ENCODE assay signal across 23 cellular contexts in the genomic region with DNA sequence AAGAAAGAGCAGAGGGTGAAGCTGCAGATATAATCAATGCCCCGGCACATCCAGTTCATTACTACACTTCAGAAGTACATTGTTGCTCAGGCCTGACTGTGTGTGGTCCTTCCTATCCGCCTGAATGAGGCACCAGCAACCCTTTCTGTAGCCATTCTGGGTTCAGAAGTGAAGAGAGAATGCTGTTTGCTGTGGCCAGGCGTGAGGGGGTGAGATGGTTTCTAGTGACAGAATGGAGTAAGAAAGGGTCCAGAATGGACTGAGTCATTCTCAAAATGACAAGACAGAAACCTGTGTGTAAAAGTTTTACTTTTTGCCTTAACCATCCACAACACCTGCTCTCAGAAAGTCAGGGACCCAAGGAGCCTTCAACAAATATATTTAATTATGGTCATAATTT.
DNase-seq lines count a peak whose midpoint lies in the region; ATAC-seq, FAIRE-seq and TF ChIP-seq lines count a peak whose summit lies in the region.
"Had no signal": no experiment of that assay in that cellular context is flagged by ENCODE, and none has a peak within 500 bp of the region (broad histone marks: within the 10 kb centered on the region; RNA-seq: fewer than 3 reads in every experiment).

No MANE protein-coding gene starts in this region.

- TF ChIP-seq POLR2A in GM12878 (IDR thresholded peaks at IDR 0.05; ENCODE audit: low read depth, low read length) = no peak

- no peak for TF ChIP-seq EP300 in GM12878 (IDR thresholded peaks at IDR 0.05; ENCODE audit: borderline replicate concordance in 1 of 2, control insufficient read depth in 1 of 2, low read depth in 2 of 2, low read length in 2 of 2)

- H3K36me3 ChIP-seq in GM12878 (ENCODE audit: control insufficient read depth in 2 of 2, insufficient read depth in 2 of 2, low read length in 1 of 2) = no peaks in the 10 kb centered on the region
- H3K36me3 ChIP-seq: BLaER1 treated with 17β-estradiol and CSF1 and Interleukin-3, amounts not matched to agents 10 nM and 100 nM; SJSA1 had no signal

- no peak for FAIRE-seq in GM12878 (lab: Jason Lieb, UNC)
- FAIRE-seq: kidney, small intestine, TTC549 had no signal

- no peaks in the 10 kb centered on the region for H3K4me1 ChIP-seq in GM12878 (ENCODE audit: control insufficient read depth, insufficient read depth, low read length)
- H3K4me1 ChIP-seq: BLaER1 treated with 17β-estradiol and CSF1 and Interleukin-3, amounts not matched to agents 10 nM and 100 nM; SJSA1 had no signal

- 16% methylated on average over 3 of the region's 3 CpGs for WGBS in GM12878 (ENCODE audit: insufficient coverage, insufficient replicate concordance, low lambda C conversion rate, missing lambda C conversion rate)

- H2AFZ ChIP-seq in GM12878 (ENCODE audit: control insufficient read depth, low read depth, low read length) = no peak overlapping the region
- H2AFZ ChIP-seq: GM23248 had no signal

- CTCF ChIA-PET in GM12878 (lab: Yijun Ruan, JAX) = interaction anchor here (1.0 to 1.2 kb wide), 3 partner anchors 9 to 597 kb away, joined by 3 to 5 read pairs (median 4); no protein-coding TSS in a partner anchor

- intact Hi-C loops in GM12878 (cut with micrococcal nuclease; ENCODE audit: unreplicated experiment) = no loop called here

- BruUV-seq in GM12878 (replicated peaks; lab: Mats Ljungman, UMichigan) = no TSS peak

- no peaks in the 10 kb centered on the region for H3K79me2 ChIP-seq in GM12878 (ENCODE audit: control insufficient read depth, insufficient read depth, low read length)

- no peaks in the 10 kb centered on the region for H3K27me3 ChIP-seq in GM12878 (replicated peaks in 1 of 2; ENCODE audit: control insufficient read depth in 2 of 2, insufficient read depth in 2 of 2, low read length in 1 of 2)
- H3K27me3 ChIP-seq: BLaER1 treated with 17β-estradiol and CSF1 and Interleukin-3, amounts not matched to agents 10 nM and 100 nM; SJSA1 had no signal

- no peak for TF ChIP-seq RAD21 in GM12878 (IDR thresholded peaks at IDR 0.05; ENCODE audit: insufficient read depth, low read depth, low read length)

- H3K9me3 ChIP-seq in GM12878 (replicated peaks; ENCODE audit: control insufficient read depth, insufficient read depth, low read length) = no peaks in the 10 kb centered on the region
- H3K9me3 ChIP-seq: BLaER1 treated with 17β-estradiol and CSF1 and Interleukin-3, amounts not matched to agents 10 nM and 100 nM; SJSA1 had no signal

- in situ Hi-C loops in GM12878 (cut with MboI) = no loop called here

- no peak for TF ChIP-seq CTCF in GM12878 (IDR thresholded peaks at IDR 0.05 in 2 of 3, conservative IDR thresholded peaks at IDR 0.05 in 1 of 3; ENCODE audit: control insufficient read depth in 2 of 3, extremely low read depth in 1 of 3, insufficient read depth in 1 of 3, low read depth in 3 of 3, low read length in 3 of 3)

- POLR2A ChIA-PET in GM12878 (lab: Charles Lee) = no interaction called here

- no peak overlapping the region for H3K9ac ChIP-seq in GM12878 (ENCODE audit: control insufficient read depth, insufficient read depth, low read length)
- H3K9ac ChIP-seq: BLaER1 treated with 17β-estradiol and CSF1 and Interleukin-3, amounts not matched to agents 10 nM and 100 nM; GM23248 had no signal

- ATAC-seq in GM19351 (IDR thresholded peaks at IDR 0.05; ENCODE audit: unreplicated experiment) = peak; percentile 71
- peak; percentile 69 for ATAC-seq in HG02759 (IDR thresholded peaks at IDR 0.05; ENCODE audit: unreplicated experiment)
- ATAC-seq in HG03095 (IDR thresholded peaks at IDR 0.05; ENCODE audit: unreplicated experiment) = peak; percentile 71
- ATAC-seq in GM12878 = peak; percentile 58
- no peak for ATAC-seq in HG02763 (IDR thresholded peaks at IDR 0.05; ENCODE audit: unreplicated experiment)
- no peak for ATAC-seq in GM18517 (IDR thresholded peaks at IDR 0.05; ENCODE audit: unreplicated experiment)
- ATAC-seq: naive thymus-derived CD8-positive, alpha-beta T cell had no signal

- SMC1A ChIA-PET in GM12878 (lab: Charles Lee; ENCODE audit: uncharacterized antibody, unreplicated experiment) = no interaction called here

- DNase-seq in GM12878 (ENCODE audit: low read depth, low spot score) (no peak), GF-D8 (lab: John Stamatoyannopoulos, UW) (no peak)
- DNase-seq: activated CD4-positive, CD25-positive, alpha-beta regulatory T cell treated with anti-CD3 and anti-CD28 coated beads, Interleukin-2, amount 50 U/mL, for 72 hours; activated gamma-delta T cell treated with Interleukin-2 at 50 U/mL for 16 hours; activated T-cell treated with anti-CD3 and anti-CD28 coated beads, Interleukin-2, amount 50 U/mL, for 24 hours; GM23248; kidney; midbrain; naive thymus-derived CD8-positive, alpha-beta T cell; NCI-H1105 treated with DMSO at 0.1 percent for 48 hours; NCI-H2029; NCI-H526 treated with DMSO at 0.1 percent for 48 hours; small intestine; stimulated activated CD4-positive, alpha-beta T cell treated with anti-CD3 and anti-CD28 coated beads, Interleukin-2, amount 100 ng/mL, for 24 hours; T-helper 1 cell had no signal

- H3K27ac ChIP-seq in GM12878 (ENCODE audit: control insufficient read depth, insufficient read depth) = no peak overlapping the region
- H3K27ac ChIP-seq: BLaER1 treated with 17β-estradiol and CSF1 and Interleukin-3, amounts not matched to agents 10 nM and 100 nM; GM23248; SJSA1 had no signal

- RAD21 ChIA-PET in GM12878 (lab: Charles Lee; ENCODE audit: unreplicated experiment) = interaction anchor here (1.3 kb wide), 1 partner anchor 17 kb away, joined by 3 read pairs; no protein-coding TSS in a partner anchor

- H4K20me1 ChIP-seq in GM12878 (ENCODE audit: control insufficient read depth, insufficient read depth) = no peaks in the 10 kb centered on the region
- H4K20me1 ChIP-seq: BLaER1 treated with 17β-estradiol and CSF1 and Interleukin-3, amounts not matched to agents 10 nM and 100 nM had no signal

- no peak overlapping the region for H3K4me2 ChIP-seq in GM12878 (ENCODE audit: control insufficient read depth, insufficient read depth)
- H3K4me2 ChIP-seq: BLaER1 treated with 17β-estradiol and CSF1 and Interleukin-3, amounts not matched to agents 10 nM and 100 nM had no signal

- H3K4me3 ChIP-seq in GM12878 = no peak overlapping the region
- H3K4me3 ChIP-seq: BLaER1 treated with 17β-estradiol and CSF1 and Interleukin-3, amounts not matched to agents 10 nM and 100 nM; GM23248; SJSA1 had no signal

TF ChIP-seq in GM12878, 131 proteins besides CTCF, POLR2A, EP300 and RAD21 (continues in another document):
- no peak for TF ChIP-seq FOS (IDR thresholded peaks at IDR 0.05; ENCODE audit: borderline replicate concordance, extremely low read depth, insufficient read length)
- no peak for TF ChIP-seq ZNF207 (IDR thresholded peaks at IDR 0.05; ENCODE audit: borderline replicate concordance)
- no peak for TF ChIP-seq JUND (IDR thresholded peaks at IDR 0.05; ENCODE audit: low read depth, low read length)
- TF ChIP-seq, protein P1, sequence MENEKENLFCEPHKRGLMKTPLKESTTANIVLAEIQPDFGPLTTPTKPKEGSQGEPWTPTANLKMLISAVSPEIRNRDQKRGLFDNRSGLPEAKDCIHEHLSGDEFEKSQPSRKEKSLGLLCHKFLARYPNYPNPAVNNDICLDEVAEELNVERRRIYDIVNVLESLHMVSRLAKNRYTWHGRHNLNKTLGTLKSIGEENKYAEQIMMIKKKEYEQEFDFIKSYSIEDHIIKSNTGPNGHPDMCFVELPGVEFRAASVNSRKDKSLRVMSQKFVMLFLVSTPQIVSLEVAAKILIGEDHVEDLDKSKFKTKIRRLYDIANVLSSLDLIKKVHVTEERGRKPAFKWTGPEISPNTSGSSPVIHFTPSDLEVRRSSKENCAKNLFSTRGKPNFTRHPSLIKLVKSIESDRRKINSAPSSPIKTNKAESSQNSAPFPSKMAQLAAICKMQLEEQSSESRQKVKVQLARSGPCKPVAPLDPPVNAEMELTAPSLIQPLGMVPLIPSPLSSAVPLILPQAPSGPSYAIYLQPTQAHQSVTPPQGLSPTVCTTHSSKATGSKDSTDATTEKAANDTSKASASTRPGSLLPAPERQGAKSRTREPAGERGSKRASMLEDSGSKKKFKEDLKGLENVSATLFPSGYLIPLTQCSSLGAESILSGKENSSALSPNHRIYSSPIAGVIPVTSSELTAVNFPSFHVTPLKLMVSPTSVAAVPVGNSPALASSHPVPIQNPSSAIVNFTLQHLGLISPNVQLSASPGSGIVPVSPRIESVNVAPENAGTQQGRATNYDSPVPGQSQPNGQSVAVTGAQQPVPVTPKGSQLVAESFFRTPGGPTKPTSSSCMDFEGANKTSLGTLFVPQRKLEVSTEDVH (IDR thresholded peaks at IDR 0.05; ENCODE audit: low read depth, partially characterized antibody) = no peak
- TF ChIP-seq, protein P2, sequence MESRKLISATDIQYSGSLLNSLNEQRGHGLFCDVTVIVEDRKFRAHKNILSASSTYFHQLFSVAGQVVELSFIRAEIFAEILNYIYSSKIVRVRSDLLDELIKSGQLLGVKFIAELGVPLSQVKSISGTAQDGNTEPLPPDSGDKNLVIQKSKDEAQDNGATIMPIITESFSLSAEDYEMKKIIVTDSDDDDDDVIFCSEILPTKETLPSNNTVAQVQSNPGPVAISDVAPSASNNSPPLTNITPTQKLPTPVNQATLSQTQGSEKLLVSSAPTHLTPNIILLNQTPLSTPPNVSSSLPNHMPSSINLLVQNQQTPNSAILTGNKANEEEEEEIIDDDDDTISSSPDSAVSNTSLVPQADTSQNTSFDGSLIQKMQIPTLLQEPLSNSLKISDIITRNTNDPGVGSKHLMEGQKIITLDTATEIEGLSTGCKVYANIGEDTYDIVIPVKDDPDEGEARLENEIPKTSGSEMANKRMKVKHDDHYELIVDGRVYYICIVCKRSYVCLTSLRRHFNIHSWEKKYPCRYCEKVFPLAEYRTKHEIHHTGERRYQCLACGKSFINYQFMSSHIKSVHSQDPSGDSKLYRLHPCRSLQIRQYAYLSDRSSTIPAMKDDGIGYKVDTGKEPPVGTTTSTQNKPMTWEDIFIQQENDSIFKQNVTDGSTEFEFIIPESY (IDR thresholded peaks at IDR 0.05) = no peak
- no peak for TF ChIP-seq MYB (IDR thresholded peaks at IDR 0.05; ENCODE audit: borderline replicate concordance, low read depth, low read length)
- TF ChIP-seq, protein P3, sequence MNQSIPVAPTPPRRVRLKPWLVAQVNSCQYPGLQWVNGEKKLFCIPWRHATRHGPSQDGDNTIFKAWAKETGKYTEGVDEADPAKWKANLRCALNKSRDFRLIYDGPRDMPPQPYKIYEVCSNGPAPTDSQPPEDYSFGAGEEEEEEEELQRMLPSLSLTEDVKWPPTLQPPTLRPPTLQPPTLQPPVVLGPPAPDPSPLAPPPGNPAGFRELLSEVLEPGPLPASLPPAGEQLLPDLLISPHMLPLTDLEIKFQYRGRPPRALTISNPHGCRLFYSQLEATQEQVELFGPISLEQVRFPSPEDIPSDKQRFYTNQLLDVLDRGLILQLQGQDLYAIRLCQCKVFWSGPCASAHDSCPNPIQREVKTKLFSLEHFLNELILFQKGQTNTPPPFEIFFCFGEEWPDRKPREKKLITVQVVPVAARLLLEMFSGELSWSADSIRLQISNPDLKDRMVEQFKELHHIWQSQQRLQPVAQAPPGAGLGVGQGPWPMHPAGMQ (IDR thresholded peaks at IDR 0.05; ENCODE audit: borderline replicate concordance) = no peak

Comparison
In these comparisons a context has a peak if more than half of its experiments do, and no peak if none do; other contexts are left out.
1. ATAC-seq: peak in GM19351 (single experiment), HG02759 (single experiment), HG03095 (single experiment) and GM12878 (single experiment); none in HG02763 (single experiment) and GM18517 (single experiment).